In the genomic region with DNA sequence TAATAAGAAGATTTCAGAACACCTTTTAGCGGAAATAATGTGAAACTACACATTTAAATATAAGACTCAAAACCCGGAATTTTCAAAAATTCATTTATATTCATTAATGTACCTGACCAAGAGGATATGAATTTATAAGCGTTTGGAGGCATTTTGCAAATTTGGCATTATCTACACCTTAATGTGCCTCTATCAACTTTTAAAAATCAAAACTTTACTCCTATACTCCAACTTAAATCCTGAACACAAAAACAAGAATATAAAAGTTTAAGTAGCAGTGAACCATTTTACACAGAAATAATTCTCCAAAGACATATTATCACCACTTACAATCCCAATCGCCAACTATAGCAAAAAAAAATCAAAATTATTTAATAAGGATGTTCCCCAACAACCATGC, we compare ENCODE assay signal across 9 cellular contexts. TPM values are rescaled to one million over a fixed set of nuclear protein-coding genes. Genes with fewer than 3 reads are reported as not detected.
A peak's percentile ranks its signal among the peaks of the same experiment; 100 is the strongest.
DNase-seq lines count a peak whose midpoint lies in the region; ATAC-seq and TF ChIP-seq lines count a peak whose summit lies in the region.
"Had no signal": no experiment of that assay in that cellular context is flagged by ENCODE, and none has a peak within 500 bp of the region (broad histone marks: within the 10 kb centered on the region; RNA-seq: fewer than 3 reads in every experiment).

No MANE protein-coding gene starts in this region.

- no peak overlapping the region for H3K14ac ChIP-seq in trophoblast cell (ENCODE audit: low read length)

- peak overlapping the region; percentile 92 to 100 (median 96) for H3K4me2 ChIP-seq in BLaER1 treated with 17β-estradiol and CSF1 and Interleukin-3, amounts not matched to agents 10 nM and 100 nM
- peak overlapping the region; percentile 96 for H3K4me2 ChIP-seq in SU-DHL-6 (ENCODE audit: low read depth, low read length, poor library complexity, severe bottlenecking)
- peak overlapping the region; percentile 48 for H3K4me2 ChIP-seq in trophoblast cell (ENCODE audit: low read length)

- H3K27ac ChIP-seq in BLaER1 treated with 17β-estradiol and CSF1 and Interleukin-3, amounts not matched to agents 10 nM and 100 nM = peak overlapping the region in 5 of 11 experiments; percentile 74 to 91 (median 82); a peak in 8 of 22 replicates
- H3K27ac ChIP-seq in SU-DHL-6 (ENCODE audit: low read depth, low read length) (peak overlapping the region; percentile 98), trophoblast cell (ENCODE audit: low read depth, low read length) (no peak overlapping the region)

- CTCF ChIA-PET in activated naive CD4-positive, alpha-beta T cell treated with anti-CD3 and anti-CD28 coated beads, Interleukin-2, amount 10 ng/mL, durations not matched to agents 7 days and 5 days (lab: Charles Lee) = no interaction called here

- no peak overlapping the region for H2BK120ac ChIP-seq in trophoblast cell (ENCODE audit: insufficient read depth, low read length, poor library complexity)

- H4K12ac ChIP-seq in trophoblast cell (ENCODE audit: low read depth, low read length) = no peak overlapping the region

- no peak for TF ChIP-seq CTCF in SU-DHL-6 (IDR thresholded peaks at IDR 0.05; ENCODE audit: insufficient read depth, low read length, poor library complexity, severe bottlenecking)
- TF ChIP-seq CTCF in fibroblast of pulmonary artery (IDR thresholded peaks at IDR 0.05; ENCODE audit: low read length, missing control alignments) = no peak

- no peak overlapping the region for H2AFZ ChIP-seq in SU-DHL-6 (ENCODE audit: low read depth, low read length, severe bottlenecking)
- no peak overlapping the region for H2AFZ ChIP-seq in trophoblast cell (ENCODE audit: insufficient read depth, low read length, poor library complexity)

- H3F3A ChIP-seq in SU-DHL-6 (ENCODE audit: insufficient read depth) = peaks cover 69% of the 10 kb centered on the region

- H3K27me3 Mint-ChIP-seq in activated naive CD4-positive, alpha-beta T cell treated with anti-CD3 and anti-CD28 coated beads, Interleukin-2, amount 10 ng/mL, durations not matched to agents 7 days and 5 days = no peaks in the 10 kb centered on the region

- peaks cover 0 to 12% (median 0%) of the 10 kb centered on the region in 11 experiments; a peak in 3 of 22 replicates for H3K27me3 ChIP-seq in BLaER1 treated with 17β-estradiol and CSF1 and Interleukin-3, amounts not matched to agents 10 nM and 100 nM
- H3K27me3 ChIP-seq in SU-DHL-6 (ENCODE audit: low read length) (no peaks in the 10 kb centered on the region), trophoblast cell (ENCODE audit: insufficient read depth, low read length) (no peaks in the 10 kb centered on the region)

- H3K4me1 ChIP-seq in BLaER1 treated with 17β-estradiol and CSF1 and Interleukin-3, amounts not matched to agents 10 nM and 100 nM = peaks cover 35 to 89% (median 75%) of the 10 kb centered on the region in 10 experiments
- peaks cover 10 to 20% of the 10 kb centered on the region in 2 experiments for H3K4me1 ChIP-seq in trophoblast cell (ENCODE audit: control insufficient read depth in 1 of 2, insufficient read depth in 2 of 2, low read length in 2 of 2)

- no peak overlapping the region for H4K91ac ChIP-seq in trophoblast cell (ENCODE audit: low read depth, low read length)

- H4K20me1 ChIP-seq in BLaER1 treated with 17β-estradiol and CSF1 and Interleukin-3, amounts not matched to agents 10 nM and 100 nM = peaks cover 0 to 69% (median 4%) of the 10 kb centered on the region in 11 experiments; a peak in 8 of 22 replicates
- no peaks in the 10 kb centered on the region for H4K20me1 ChIP-seq in SU-DHL-6 (ENCODE audit: low read depth, low read length)

- H3K27ac Mint-ChIP-seq in activated naive CD4-positive, alpha-beta T cell treated with anti-CD3 and anti-CD28 coated beads, Interleukin-2, amount 10 ng/mL, durations not matched to agents 7 days and 5 days = no peak overlapping the region

- H2BK5ac ChIP-seq in trophoblast cell (ENCODE audit: low read depth, low read length, poor library complexity) = no peak overlapping the region

- H3K4me3 Mint-ChIP-seq in activated naive CD4-positive, alpha-beta T cell treated with anti-CD3 and anti-CD28 coated beads, Interleukin-2, amount 10 ng/mL, durations not matched to agents 7 days and 5 days = no peak overlapping the region

- DNase-seq in fibroblast of pulmonary artery (ENCODE audit: low read depth) (no peak), trophoblast cell (no peak), posterior cingulate gyrus (no peak), NAMALWA (ENCODE audit: low spot score) (no peak)
- DNase-seq in activated naive CD4-positive, alpha-beta T cell treated with anti-CD3 and anti-CD28 coated beads, Interleukin-2, amount 10 ng/mL, durations not matched to agents 7 days and 5 days = no peak
- DNase-seq: cortex of kidney had no signal

- H3K36me3 ChIP-seq in BLaER1 treated with 17β-estradiol and CSF1 and Interleukin-3, amounts not matched to agents 10 nM and 100 nM = peaks cover 0 to 45% (median 0%) of the 10 kb centered on the region in 11 experiments; a peak in 2 of 22 replicates
- no peaks in the 10 kb centered on the region; the same call in 1 of the 2 replicates for H3K36me3 ChIP-seq in SU-DHL-6 (ENCODE audit: low read length)
- H3K36me3 ChIP-seq in trophoblast cell (ENCODE audit: control insufficient read depth in 1 of 2, insufficient read depth in 2 of 2, low read length in 2 of 2) = peaks cover 0 to 4% of the 10 kb centered on the region in 2 experiments

- H3K79me2 ChIP-seq in SU-DHL-6 (ENCODE audit: insufficient read depth, low read length) (peaks cover 89% of the 10 kb centered on the region), trophoblast cell (ENCODE audit: control insufficient read depth, insufficient read depth, low read length, poor library complexity) (peaks cover 4% of the 10 kb centered on the region)

- H2BK12ac ChIP-seq in trophoblast cell (ENCODE audit: low read length) = no peak overlapping the region

- no peaks in the 10 kb centered on the region for H3K9me2 ChIP-seq in SU-DHL-6 (replicated peaks; ENCODE audit: insufficient read depth, low read length)

- H3K23ac ChIP-seq in trophoblast cell (ENCODE audit: low read length) = no peak overlapping the region

- no peak for ATAC-seq in GM18873 (IDR thresholded peaks at IDR 0.05; ENCODE audit: low FRiP score, unreplicated experiment)

- no peak overlapping the region for H2AK5ac ChIP-seq in trophoblast cell (ENCODE audit: low read length)

- peaks cover 4% of the 10 kb centered on the region for H3K4me1 Mint-ChIP-seq in activated naive CD4-positive, alpha-beta T cell treated with anti-CD3 and anti-CD28 coated beads, Interleukin-2, amount 10 ng/mL, durations not matched to agents 7 days and 5 days

- intact Hi-C loops in posterior cingulate gyrus (cut with DNase I) = loop anchor here (5.0 to 10.0 kb wide), 3 partner anchors 85 to 670 kb away; no protein-coding TSS in a partner anchor

- H3K9ac ChIP-seq in BLaER1 treated with 17β-estradiol and CSF1 and Interleukin-3, amounts not matched to agents 10 nM and 100 nM = peak overlapping the region in 7 of 11 experiments; percentile 77 to 88 (median 85); a peak in 12 of 22 replicates
- peak overlapping the region; percentile 89 for H3K9ac ChIP-seq in SU-DHL-6 (ENCODE audit: low read length)
- H3K9ac ChIP-seq in trophoblast cell (ENCODE audit: low read length) = no peak overlapping the region

- H3K18ac ChIP-seq in trophoblast cell (ENCODE audit: low read length) = no peak overlapping the region

- peaks cover 2% of the 10 kb centered on the region for H3K36me3 Mint-ChIP-seq in activated naive CD4-positive, alpha-beta T cell treated with anti-CD3 and anti-CD28 coated beads, Interleukin-2, amount 10 ng/mL, durations not matched to agents 7 days and 5 days

- peaks cover 21% of the 10 kb centered on the region for H3K79me1 ChIP-seq in trophoblast cell (ENCODE audit: low read length)

- no peak overlapping the region for H4K8ac ChIP-seq in trophoblast cell (ENCODE audit: low read depth, low read length)

- H3K9me3 Mint-ChIP-seq in activated naive CD4-positive, alpha-beta T cell treated with anti-CD3 and anti-CD28 coated beads, Interleukin-2, amount 10 ng/mL, durations not matched to agents 7 days and 5 days = no peaks in the 10 kb centered on the region

- WGBS in trophoblast cell (ENCODE audit: extremely low coverage, insufficient coverage, insufficient read length) = no CpG with 5 or more reads among the region's 4 CpGs

- H3K4ac ChIP-seq in trophoblast cell (ENCODE audit: low read depth, low read length) = no peak overlapping the region

- H3K4me3 ChIP-seq in BLaER1 treated with 17β-estradiol and CSF1 and Interleukin-3, amounts not matched to agents 10 nM and 100 nM = peak overlapping the region; percentile 60 to 98 (median 76); a peak in 18 of 20 replicates
- H3K4me3 ChIP-seq in SU-DHL-6 (ENCODE audit: insufficient read depth, low read length, poor library complexity, severe bottlenecking) (peak overlapping the region; percentile 88), fibroblast of pulmonary artery (replicated peaks; ENCODE audit: low read depth, low read length) (peak overlapping the region; percentile 76), trophoblast cell (ENCODE audit: low read depth, low read length) (no peak overlapping the region)

- H3K9me3 ChIP-seq in BLaER1 treated with 17β-estradiol and CSF1 and Interleukin-3, amounts not matched to agents 10 nM and 100 nM (replicated peaks in 1 of 11) = no peaks in the 10 kb centered on the region
- H3K9me3 ChIP-seq in SU-DHL-6 (ENCODE audit: insufficient read depth, low read length) = no peaks in the 10 kb centered on the region
- no peaks in the 10 kb centered on the region for H3K9me3 ChIP-seq in trophoblast cell (ENCODE audit: insufficient read depth, low read depth, low read length)

RNA-seq across cellular contexts. Expression of a gene that starts 3.9 kb away (rescaled TPM):
- polyA plus RNA-seq in trophoblast cell (2013) = 17.7 and 18.7 TPM in 2 replicates
